20 cellular contexts compared by ENCODE assay signal in the genomic region with DNA sequence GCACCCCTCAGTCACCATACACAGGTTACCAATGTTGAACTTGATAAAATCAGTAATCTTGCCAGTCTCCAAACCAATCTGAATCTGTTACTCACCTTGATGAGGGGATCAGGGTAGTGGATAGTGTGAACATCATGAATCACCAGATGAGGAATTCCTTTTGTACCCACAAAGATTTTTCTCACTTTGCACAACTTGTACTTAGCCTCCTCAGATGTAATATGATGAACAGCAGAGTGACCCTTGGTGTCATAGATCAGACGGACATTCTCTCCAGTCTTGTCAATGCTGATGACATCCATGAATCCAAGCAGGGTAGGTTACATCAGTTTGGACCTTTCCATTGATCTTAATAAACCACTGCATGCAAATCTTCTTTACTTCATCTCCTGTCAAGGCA.
"Had no signal": no experiment of that assay in that cellular context is flagged by ENCODE, and none has a peak within 500 bp of the region (broad histone marks: within the 10 kb centered on the region; RNA-seq: fewer than 3 reads in every experiment).

No MANE protein-coding gene starts in this region.

- H3K27me3 ChIP-seq: cardiac muscle cell, stomach, upper lobe of left lung had no signal

- H3K4me1 Mint-ChIP-seq: activated CD4-positive, alpha-beta T cell treated with anti-CD3 and anti-CD28 coated beads, Interleukin-2, amount 10 ng/mL, durations not matched to agents 24 days and 14 days; activated naive CD4-positive, alpha-beta T cell treated with anti-CD3 and anti-CD28 coated beads, Interleukin-2, amount 50 U/mL, for 24 hours; stimulated activated effector memory CD8-positive, alpha-beta T cell treated with anti-CD3 and anti-CD28 coated beads, Interleukin-12 subunit alpha, Interleukin-12 subunit beta, amount 100 ng/mL, for 72 hours; T-cell had no signal

- H3K9me3 Mint-ChIP-seq: activated CD8-positive, alpha-beta T cell treated with anti-CD3 and anti-CD28 coated beads for 36 hours; stimulated activated effector memory CD8-positive, alpha-beta T cell treated with anti-CD3 and anti-CD28 coated beads, Interleukin-12 subunit alpha, Interleukin-12 subunit beta, amount 100 ng/mL, for 72 hours had no signal

- H3K36me3 Mint-ChIP-seq: stimulated activated effector memory CD8-positive, alpha-beta T cell treated with anti-CD3 and anti-CD28 coated beads, Interleukin-12 subunit alpha, Interleukin-12 subunit beta, amount 100 ng/mL, for 72 hours; T-cell had no signal

- H3K27ac Mint-ChIP-seq: activated CD4-positive, alpha-beta T cell treated with anti-CD3 and anti-CD28 coated beads, Interleukin-2, amount 10 ng/mL, durations not matched to agents 24 days and 14 days; activated CD8-positive, alpha-beta T cell treated with anti-CD3 and anti-CD28 coated beads for 36 hours; activated naive CD4-positive, alpha-beta T cell treated with anti-CD3 and anti-CD28 coated beads, Interleukin-2, amount 50 U/mL, for 24 hours; stimulated activated effector memory CD8-positive, alpha-beta T cell treated with anti-CD3 and anti-CD28 coated beads, Interleukin-12 subunit alpha, Interleukin-12 subunit beta, amount 100 ng/mL, for 72 hours; T-cell had no signal

- H3K4me3 Mint-ChIP-seq: activated CD4-positive, alpha-beta T cell treated with anti-CD3 and anti-CD28 coated beads, Interleukin-2, amount 10 ng/mL, durations not matched to agents 24 days and 14 days; activated CD8-positive, alpha-beta T cell treated with anti-CD3 and anti-CD28 coated beads for 36 hours; activated naive CD4-positive, alpha-beta T cell treated with anti-CD3 and anti-CD28 coated beads, Interleukin-2, amount 50 U/mL, for 24 hours; activated T-cell treated with anti-CD3 and anti-CD28 coated beads, Interleukin-2, amount 50 U/mL, for 4 hours; stimulated activated effector memory CD8-positive, alpha-beta T cell treated with anti-CD3 and anti-CD28 coated beads, Interleukin-12 subunit alpha, Interleukin-12 subunit beta, amount 100 ng/mL, for 72 hours; T-cell had no signal

- H3K27ac ChIP-seq: cardiac muscle cell, left ventricle myocardium inferior, prostate gland, stomach, upper lobe of left lung had no signal

- DNase-seq: activated CD4-positive, alpha-beta T cell treated with anti-CD3 and anti-CD28 coated beads, Interleukin-2, amount 10 ng/mL, durations not matched to agents 24 days and 14 days; activated CD8-positive, alpha-beta T cell treated with anti-CD3 and anti-CD28 coated beads for 36 hours; activated effector memory CD4-positive, alpha-beta T cell treated with Interleukin-2 at 50 U/mL for 16 hours; activated T-cell treated with anti-CD3 and anti-CD28 coated beads, Interleukin-2, amount 50 U/mL, for 4 hours; dermis blood vessel endothelial cell; effector memory CD4-positive, alpha-beta T cell; foreskin melanocyte; head of caudate nucleus; left ventricle myocardium inferior; right cardiac atrium; small intestine; stimulated activated CD4-positive, alpha-beta T cell treated with anti-CD3 and anti-CD28 coated beads, Interleukin-4, amount 100 ng/mL, for 24 hours; stomach; T-cell; T-helper 9 cell; upper lobe of left lung had no signal

- H3K4me3 ChIP-seq: cardiac muscle cell, left ventricle myocardium inferior, prostate gland, stomach, upper lobe of left lung had no signal

- H3K9me3 ChIP-seq: left ventricle myocardium inferior, prostate gland, upper lobe of left lung had no signal

- H3K36me3 ChIP-seq: cardiac muscle cell, left ventricle myocardium inferior, prostate gland, stomach, upper lobe of left lung had no signal

- H3K4me1 ChIP-seq: left ventricle myocardium inferior, prostate gland, stomach, upper lobe of left lung had no signal

- ATAC-seq: activated CD8-positive, alpha-beta T cell treated with anti-CD3 and anti-CD28 coated beads for 36 hours; activated T-cell treated with anti-CD3 and anti-CD28 coated beads, Interleukin-2, amount 50 U/mL, for 4 hours; right cardiac atrium; stimulated activated effector memory CD8-positive, alpha-beta T cell treated with anti-CD3 and anti-CD28 coated beads, Interleukin-12 subunit alpha, Interleukin-12 subunit beta, amount 100 ng/mL, for 72 hours; T-cell had no signal
